Comparison of ENCODE assay signal across 27 cellular contexts in the genomic region with DNA sequence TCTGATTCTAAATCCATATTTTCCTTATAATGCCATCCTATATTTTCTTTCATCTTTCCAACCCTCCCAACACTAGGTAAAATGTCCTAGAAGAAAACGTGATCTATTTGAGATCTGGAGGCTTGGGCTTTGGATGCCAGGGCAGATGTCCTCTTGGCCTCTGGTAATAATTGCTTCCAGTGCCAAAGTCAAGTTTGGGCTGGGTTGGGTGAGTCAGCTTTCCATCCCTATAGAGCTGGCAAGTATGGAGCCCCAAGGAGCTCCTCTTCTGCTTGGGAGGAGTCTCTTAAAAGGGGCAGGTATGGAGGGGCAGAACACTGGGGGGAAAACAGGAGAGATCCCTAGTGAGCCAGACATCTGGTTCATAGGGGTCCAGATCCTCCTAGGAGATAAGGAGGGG. TPM values are rescaled to one million over a fixed set of nuclear protein-coding genes. Genes with fewer than 3 reads are reported as not detected.
DNase-seq lines count a peak whose midpoint lies in the region; ATAC-seq and TF ChIP-seq lines count a peak whose summit lies in the region.
"Had no signal": no experiment of that assay in that cellular context is flagged by ENCODE, and none has a peak within 500 bp of the region (broad histone marks: within the 10 kb centered on the region; RNA-seq: fewer than 3 reads in every experiment).

No MANE protein-coding gene starts in this region.

- peak; percentile 86 for DNase-seq in MG63
- DNase-seq in breast epithelium (ENCODE audit: low spot score in 2 of 2): no peak
- no peak for DNase-seq in left lung
- no peak for DNase-seq in type B pancreatic cell (ENCODE audit: extremely low spot score, unreplicated experiment)
- no peak for DNase-seq in GF-D8 (lab: John Stamatoyannopoulos, UW)
- no peak for DNase-seq in NCI-H1092 treated with DMSO at 0.1 percent for 48 hours (lab: John Stamatoyannopoulos, UW)
- DNase-seq in nephron progenitor cell: no peak
- DNase-seq: activated CD4-positive, alpha-beta T cell treated with anti-CD3 and anti-CD28 coated beads for 4 hours; activated CD8-positive, alpha-beta memory T cell treated with anti-CD3 and anti-CD28 coated beads, Interleukin-2, amount 50 U/mL, for 4 hours; DMS79 treated with DMSO at 0.1 percent for 48 hours; foreskin fibroblast; islet precursor cell; Karpas-422; mesendoderm; naive thymus-derived CD8-positive, alpha-beta T cell; NCI-H524; pancreas; SHP77; sigmoid colon; stimulated activated CD4-positive, alpha-beta T cell treated with anti-CD3 and anti-CD28 coated beads, Interleukin-1b, Interleukin-23, amount 100 ng/mL, for 48 hours; stimulated activated naive B cell treated with anti-CD40 and anti-IgM and Interleukin-4, amounts not matched to agents 10 μg/mL and 1 μg/mL and 100 μg/mL, for 72 hours; T-cell; tibial artery had no signal

- H3K9me3 ChIP-seq in MG63: no peaks in the 10 kb centered on the region
- no peaks in the 10 kb centered on the region for H3K9me3 ChIP-seq in breast epithelium
- no peaks in the 10 kb centered on the region for H3K9me3 ChIP-seq in left lung
- H3K9me3 ChIP-seq: pancreas, sigmoid colon, tibial artery had no signal

- TF ChIP-seq CTCF in breast epithelium (IDR thresholded peaks at IDR 0.05) (no peak), left lung (IDR thresholded peaks at IDR 0.05) (no peak), type B pancreatic cell (conservative IDR thresholded peaks at IDR 0.05) (no peak), nephron progenitor cell (IDR thresholded peaks at IDR 0.05) (no peak)

- H3K4me3 ChIP-seq in MG63: no peak overlapping the region
- no peak overlapping the region for H3K4me3 ChIP-seq in breast epithelium
- H3K4me3 ChIP-seq in left lung: peak overlapping the region; percentile 28 to 40
- H3K4me3 ChIP-seq: sigmoid colon, tibial artery had no signal

- no peaks in the 10 kb centered on the region for H3K9me3 Mint-ChIP-seq in type B pancreatic cell
- H3K9me3 Mint-ChIP-seq in nephron progenitor cell: no peaks in the 10 kb centered on the region
- H3K9me3 Mint-ChIP-seq: activated T-helper 2 cell treated with anti-CD3 and anti-CD28 coated beads, Interferon-gamma antibody, Interleukin-2, Interleukin-4, amounts not matched to agents 10 μg/mL and 5 μg/mL and 100 μg/mL, durations not matched to agents 14 hours and 24 hours and 36 hours; brain; naive thymus-derived CD8-positive, alpha-beta T cell; stimulated activated naive B cell treated with anti-CD40 and anti-IgM and Interleukin-4, amounts not matched to agents 10 μg/mL and 1 μg/mL and 100 μg/mL, for 72 hours; T-cell had no signal

- no peaks in the 10 kb centered on the region for H3K27me3 ChIP-seq in MG63
- H3K27me3 ChIP-seq in breast epithelium: no peaks in the 10 kb centered on the region
- H3K27me3 ChIP-seq in left lung: peaks cover 0 to 24% of the 10 kb centered on the region in 2 donors
- H3K27me3 ChIP-seq: pancreas, sigmoid colon had no signal

- intact Hi-C loops in breast epithelium (cut with DNase I; ENCODE audit: low total_unique reads): no loop called here
- intact Hi-C loops in left lung (cut with DNase I): no loop called here

- H3K36me3 Mint-ChIP-seq in type B pancreatic cell (peaks cover 16% of the 10 kb centered on the region), nephron progenitor cell (ENCODE audit: low read depth) (no peaks in the 10 kb centered on the region)
- H3K36me3 Mint-ChIP-seq: brain; naive thymus-derived CD8-positive, alpha-beta T cell; stimulated activated naive B cell treated with anti-CD40 and anti-IgM and Interleukin-4, amounts not matched to agents 10 μg/mL and 1 μg/mL and 100 μg/mL, for 72 hours had no signal

- H3K27ac ChIP-seq in breast epithelium (peak overlapping the region; percentile 14 to 93), left lung (peak overlapping the region; percentile 73 to 85)
- H3K27ac ChIP-seq: sigmoid colon, tibial artery had no signal

- H3K27me3 Mint-ChIP-seq in type B pancreatic cell (peaks cover 23% of the 10 kb centered on the region), nephron progenitor cell (ENCODE audit: low read depth, poor library complexity) (peaks cover 48% of the 10 kb centered on the region)

- peak overlapping the region; percentile 95 for H3K4me3 Mint-ChIP-seq in type B pancreatic cell
- no peak overlapping the region for H3K4me3 Mint-ChIP-seq in nephron progenitor cell
- H3K4me3 Mint-ChIP-seq: brain; naive thymus-derived CD8-positive, alpha-beta T cell; stimulated activated naive B cell treated with anti-CD40 and anti-IgM and Interleukin-4, amounts not matched to agents 10 μg/mL and 1 μg/mL and 100 μg/mL, for 72 hours; T-cell had no signal

- no peak for ATAC-seq in left lung
- no peak for ATAC-seq in HG02852 (IDR thresholded peaks at IDR 0.05; ENCODE audit: unreplicated experiment)
- ATAC-seq: naive thymus-derived CD8-positive, alpha-beta T cell; pancreas; stimulated activated naive B cell treated with anti-CD40 and anti-IgM and Interleukin-4, amounts not matched to agents 10 μg/mL and 1 μg/mL and 100 μg/mL, for 72 hours; T-cell had no signal

- H3K36me3 ChIP-seq in MG63 (no peaks in the 10 kb centered on the region), breast epithelium (no peaks in the 10 kb centered on the region), left lung (peaks cover 0 to 2% of the 10 kb centered on the region in 2 donors)
- H3K36me3 ChIP-seq: pancreas, sigmoid colon, tibial artery had no signal

- H3K4me1 ChIP-seq in breast epithelium: peaks cover 0 to 16% of the 10 kb centered on the region in 2 donors
- peaks cover 10 to 19% of the 10 kb centered on the region in 2 donors for H3K4me1 ChIP-seq in left lung

- H3K4me1 Mint-ChIP-seq in type B pancreatic cell (ENCODE audit: unreplicated experiment) (peaks cover 35% of the 10 kb centered on the region), nephron progenitor cell (peaks cover 43% of the 10 kb centered on the region)
- H3K4me1 Mint-ChIP-seq: naive thymus-derived CD8-positive, alpha-beta T cell; T-cell had no signal

- H3K27ac Mint-ChIP-seq in type B pancreatic cell: peak overlapping the region; percentile 100
- H3K27ac Mint-ChIP-seq in nephron progenitor cell: no peak overlapping the region
- H3K27ac Mint-ChIP-seq: activated T-helper 2 cell treated with anti-CD3 and anti-CD28 coated beads, Interferon-gamma antibody, Interleukin-2, Interleukin-4, amounts not matched to agents 10 μg/mL and 5 μg/mL and 100 μg/mL, durations not matched to agents 14 hours and 24 hours and 36 hours; brain; naive thymus-derived CD8-positive, alpha-beta T cell; stimulated activated naive B cell treated with anti-CD40 and anti-IgM and Interleukin-4, amounts not matched to agents 10 μg/mL and 1 μg/mL and 100 μg/mL, for 72 hours; T-cell had no signal

- TF ChIP-seq POLR2A in breast epithelium (IDR thresholded peaks at IDR 0.05): no peak

RNA-seq across cellular contexts. Expression of a gene that starts 3.7 kb away (rescaled TPM):
- 0.26 TPM in 1 of 2 replicates, not detected in the other for total RNA-seq in MG63 (2014; rRNA removed; shearing (Covaris generic); ENCODE audit: low replicate concordance)
- total RNA-seq in breast epithelium (10 to 100 TPM in 1 of 3 donors, 1 to 10 TPM in 1, under 1 TPM in 1; under 0.01 to 22.2 (median 5.6) TPM), left lung (100 to 1,000 TPM; 101 to 212 TPM), type B pancreatic cell (ENCODE audit: low replicate concordance) (50.4 and 108 TPM in 2 replicates)
- total RNA-seq: activated T-helper 2 cell treated with anti-CD3 and anti-CD28 coated beads, Interferon-gamma antibody, Interleukin-2, Interleukin-4, amounts not matched to agents 10 μg/mL and 5 μg/mL and 100 μg/mL, durations not matched to agents 14 hours and 24 hours and 36 hours had no signal

RNA-seq across cellular contexts. Expression of a gene that starts 22.1 kb away (rescaled TPM):
- 5.4 and 5.5 TPM in 2 replicates for total RNA-seq in MG63 (2014; rRNA removed; shearing (Covaris generic); ENCODE audit: low replicate concordance)
- 10 to 100 TPM in 1 of 3 donors, 1 to 10 TPM in 2; 6.9 to 13.3 (median 9.2) TPM for total RNA-seq in breast epithelium
- 1 to 10 TPM; 7.3 to 9.9 TPM for total RNA-seq in left lung
- total RNA-seq in type B pancreatic cell (ENCODE audit: low replicate concordance): 12.3 and 15.0 TPM in 2 replicates

RNA-seq across cellular contexts. Expression of a gene that starts 24.2 kb away (rescaled TPM):
- total RNA-seq in MG63 (2014; rRNA removed; shearing (Covaris generic); ENCODE audit: low replicate concordance): 1.9 and 2.4 TPM in 2 replicates
- total RNA-seq in breast epithelium (10 to 100 TPM in 1 of 3 donors, 1 to 10 TPM in 2; 7.5 to 13.2 (median 8.2) TPM), left lung (10 to 100 TPM; 52.6 to 63.8 TPM), type B pancreatic cell (ENCODE audit: low replicate concordance) (18.7 and 31.4 TPM in 2 replicates)

RNA-seq across cellular contexts. Expression of a gene that starts 58.6 kb away (rescaled TPM):
- total RNA-seq in MG63 (2014; rRNA removed; shearing (Covaris generic); ENCODE audit: low replicate concordance): not detected in 2 replicates
- total RNA-seq in breast epithelium: not detected
- not detected for total RNA-seq in left lung
- total RNA-seq in type B pancreatic cell (ENCODE audit: low replicate concordance): not detected in 2 replicates
- total RNA-seq: activated T-helper 2 cell treated with anti-CD3 and anti-CD28 coated beads, Interferon-gamma antibody, Interleukin-2, Interleukin-4, amounts not matched to agents 10 μg/mL and 5 μg/mL and 100 μg/mL, durations not matched to agents 14 hours and 24 hours and 36 hours; HT1080; naive thymus-derived CD8-positive, alpha-beta T cell; pancreas; sigmoid colon; T-cell had no signal

RNA-seq across cellular contexts. Expression of a gene that starts 59.8 kb away (rescaled TPM):
- 3.5 TPM in 1 of 2 replicates, not detected in the other for total RNA-seq in MG63 (2014; rRNA removed; shearing (Covaris generic); ENCODE audit: low replicate concordance)
- total RNA-seq in breast epithelium (1 to 10 TPM in 1 of 3 donors, under 1 TPM in 2; 0.80 to 3.1 (median 0.98) TPM), left lung (1 to 10 TPM; 4.3 to 6.4 TPM), type B pancreatic cell (ENCODE audit: low replicate concordance) (0.36 and 4.4 TPM in 2 replicates)
- total RNA-seq: HT1080 had no signal

Comparison
In these comparisons a context has a peak if more than half of its experiments do, and no peak if none do; other contexts are left out.
1. H3K4me3 ChIP-seq: peak in left lung (2 of 2); none in MG63 (single experiment) and breast epithelium (0 of 3).